In genomic region chr1:155934933-155935590, GRCh38 we compare ENCODE assay signal across 9 cellular contexts. TPM values are rescaled to one million over a fixed set of nuclear protein-coding genes. Genes with fewer than 3 reads are reported as not detected.
DNase-seq lines count a peak whose midpoint lies in the region; ATAC-seq lines count a peak whose summit lies in the region.
"Had no signal": no experiment of that assay in that cellular context is flagged by ENCODE, and none has a peak within 500 bp of the region (broad histone marks: within the 10 kb centered on the region; RNA-seq: fewer than 3 reads in every experiment).

No MANE protein-coding gene starts in this region.

- peaks cover 54% of the 10 kb centered on the region for H3K4me1 ChIP-seq in CD4-positive, alpha-beta memory T cell (ENCODE audit: insufficient read depth, low read length)
- H3K4me1 ChIP-seq in muscle layer of colon (ENCODE audit: insufficient read depth, low read length): peaks cover 41% of the 10 kb centered on the region

- peak overlapping the region; percentile 48 to 86 for H3K4me3 ChIP-seq in CD4-positive, alpha-beta memory T cell (ENCODE audit: low read length in 2 of 2)
- peak overlapping the region; percentile 14 to 99 for H3K4me3 ChIP-seq in muscle layer of colon (ENCODE audit: low read depth in 1 of 2, low read length in 2 of 2)

- peaks cover 0 to 2% (median 0%) of the 10 kb centered on the region in 8 donors for H3K9me3 Mint-ChIP-seq in CD4-positive, alpha-beta memory T cell
- H3K9me3 Mint-ChIP-seq: neural crest cell had no signal

- peaks cover 9 to 23% of the 10 kb centered on the region in 2 donors for H3K36me3 Mint-ChIP-seq in CD4-positive, alpha-beta memory T cell

- no peak for DNase-seq in CD4-positive, alpha-beta memory T cell
- DNase-seq in NCI-H146 (lab: John Stamatoyannopoulos, UW) (peak; percentile 29), caudate nucleus (lab: John Stamatoyannopoulos, UW) (no peak), HT-29 (ENCODE audit: low spot score) (no peak), NAMALWA (ENCODE audit: low spot score) (no peak)

- no peaks in the 10 kb centered on the region for H3K27me3 Mint-ChIP-seq in CD4-positive, alpha-beta memory T cell

- peaks cover 28% of the 10 kb centered on the region for H3K36me3 ChIP-seq in CD4-positive, alpha-beta memory T cell (ENCODE audit: insufficient read depth, low read length)
- H3K36me3 ChIP-seq in muscle layer of colon (ENCODE audit: insufficient read depth, low read length): peaks cover 30% of the 10 kb centered on the region

- no peaks in the 10 kb centered on the region for H3K27me3 ChIP-seq in CD4-positive, alpha-beta memory T cell (ENCODE audit: insufficient read depth, low read length)
- H3K27me3 ChIP-seq in muscle layer of colon (ENCODE audit: control insufficient read depth in 1 of 2, insufficient read depth in 2 of 2, low read length in 2 of 2): no peaks in the 10 kb centered on the region

- ATAC-seq in GM18873 (IDR thresholded peaks at IDR 0.05; ENCODE audit: low FRiP score, unreplicated experiment): no peak
- no peak for ATAC-seq in HG03196 (IDR thresholded peaks at IDR 0.05; ENCODE audit: unreplicated experiment)

- intact Hi-C loops in CD4-positive, alpha-beta memory T cell (cut with micrococcal nuclease): loop anchor here (1.0 to 5.0 kb wide), 6 partner anchors 24 to 277 kb away; partner anchors contain the start of genes ARHGEF2, GON4L, LAMTOR2 and PMF1

- H3K4me1 Mint-ChIP-seq in CD4-positive, alpha-beta memory T cell: peaks cover 10 to 25% (median 14%) of the 10 kb centered on the region in 4 donors

- no peaks in the 10 kb centered on the region for H3K9me3 ChIP-seq in CD4-positive, alpha-beta memory T cell (ENCODE audit: control insufficient read depth in 1 of 2, low read length in 2 of 2)
- H3K9me3 ChIP-seq in muscle layer of colon (ENCODE audit: low read length): no peaks in the 10 kb centered on the region

- H3K27ac Mint-ChIP-seq in CD4-positive, alpha-beta memory T cell: peak overlapping the region in 1 of 7 donors; percentile 73

- CTCF ChIA-PET in CD4-positive, alpha-beta memory T cell (lab: Charles Lee; ENCODE audit: partially characterized antibody): interaction anchor here (0.7 to 6.4 kb wide), 5 partner anchors 11 to 131 kb away, joined by 3 to 65 read pairs (median 4); partner anchors contain the start of gene ARHGEF2

- H3K27ac ChIP-seq in CD4-positive, alpha-beta memory T cell (ENCODE audit: low read depth, low read length): peak overlapping the region; percentile 95
- H3K27ac ChIP-seq in caudate nucleus (ENCODE audit: low read depth, low read length) (peak overlapping the region; percentile 93), muscle layer of colon (ENCODE audit: low read depth, low read length) (peak overlapping the region; percentile 48)

- POLR2A ChIA-PET in CD4-positive, alpha-beta memory T cell (lab: Charles Lee; ENCODE audit: partially characterized antibody): interaction anchor here (0.6 to 6.8 kb wide), 13 partner anchors 9 to 347 kb away, joined by 3 to 99 read pairs (median 6); partner anchors contain the start of genes ARHGEF2, GON4L, LAMTOR2 and SMG5

- peak overlapping the region; percentile 100 for H3K9ac ChIP-seq in muscle layer of colon (ENCODE audit: low read length)

- H3K4me3 Mint-ChIP-seq in CD4-positive, alpha-beta memory T cell: no peak overlapping the region

RNA-seq across cellular contexts. Expression of gene KHDC4, which starts 0.8 kb away (rescaled TPM):
- 100 to 1,000 TPM; 127 to 134 TPM for total RNA-seq in CD4-positive, alpha-beta memory T cell
- 1 to 10 TPM; 5.5 to 9.4 TPM for polyA plus RNA-seq in CD4-positive, alpha-beta memory T cell
- total RNA-seq in HT-29 (2014; rRNA removed; shearing (Covaris generic)): 44.4 and 53.6 TPM in 2 replicates

RNA-seq across cellular contexts. Expression of gene RXFP4, which starts 6.4 kb away (rescaled TPM):
- not detected for total RNA-seq in CD4-positive, alpha-beta memory T cell
- under 1 TPM in 1 of 2 donors, not detected in 1; 0.91 TPM for polyA plus RNA-seq in CD4-positive, alpha-beta memory T cell
- total RNA-seq in HT-29 (2014; rRNA removed; shearing (Covaris generic)): 0.47 and 3.1 TPM in 2 replicates
- total RNA-seq: neural crest cell had no signal

RNA-seq across cellular contexts. Expression of gene RIT1, which starts 23.9 kb away (rescaled TPM):
- 10 to 100 TPM; 45.0 to 48.0 TPM for total RNA-seq in CD4-positive, alpha-beta memory T cell
- 10 to 100 TPM; 14.1 to 20.4 TPM for polyA plus RNA-seq in CD4-positive, alpha-beta memory T cell
- total RNA-seq in HT-29 (2014; rRNA removed; shearing (Covaris generic)): 6.5 and 14.8 TPM in 2 replicates

RNA-seq across cellular contexts. Expression of gene ARHGEF2, which starts 43.3 kb away (rescaled TPM):
- total RNA-seq in CD4-positive, alpha-beta memory T cell: 100 to 1,000 TPM; 190 to 198 TPM
- polyA plus RNA-seq in CD4-positive, alpha-beta memory T cell: 10 to 100 TPM in 1 of 2 donors, 1 to 10 TPM in 1; 6.7 to 30.4 TPM
- total RNA-seq in HT-29 (2014; rRNA removed; shearing (Covaris generic)): 150 and 179 TPM in 2 replicates
